In the genomic region with DNA sequence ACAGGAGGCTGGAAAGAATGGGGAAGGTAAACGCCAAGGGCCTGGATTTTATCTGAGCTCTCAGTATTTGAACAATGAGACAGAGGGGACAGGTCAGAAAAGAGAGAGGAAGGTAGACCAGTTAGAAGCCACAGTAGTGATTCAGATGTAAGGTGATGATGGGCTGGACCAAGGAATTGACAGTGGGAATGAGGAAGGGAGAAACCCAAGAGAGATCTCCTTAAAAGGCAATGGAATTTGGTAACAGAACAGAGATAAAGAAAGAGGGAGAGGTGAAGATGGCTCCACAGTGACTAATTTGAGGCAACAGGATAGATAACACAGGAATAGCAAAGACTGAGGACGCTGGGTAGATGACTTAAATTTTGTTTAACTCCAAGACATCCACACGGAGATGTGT, we compare ENCODE assay signal across 26 cellular contexts. TPM values are rescaled to one million over a fixed set of nuclear protein-coding genes. Genes with fewer than 3 reads are reported as not detected.
DNase-seq lines count a peak whose midpoint lies in the region; ATAC-seq, FAIRE-seq and TF ChIP-seq lines count a peak whose summit lies in the region.
"Had no signal": no experiment of that assay in that cellular context is flagged by ENCODE, and none has a peak within 500 bp of the region (broad histone marks: within the 10 kb centered on the region; RNA-seq: fewer than 3 reads in every experiment).

No MANE protein-coding gene starts in this region.

- peaks cover 13% of the 10 kb centered on the region for H3K27me3 Mint-ChIP-seq in GM23338 (ENCODE audit: insufficient read depth, low read depth, poor library complexity)

- no peaks in the 10 kb centered on the region for H3K36me3 ChIP-seq in GM23338 (ENCODE audit: insufficient read depth)
- H3K36me3 ChIP-seq in bronchial epithelial cell (ENCODE audit: control insufficient read depth, insufficient read depth, low read length): no peaks in the 10 kb centered on the region
- no peaks in the 10 kb centered on the region for H3K36me3 ChIP-seq in mesodermal cell (ENCODE audit: control insufficient read depth, insufficient read depth, low read length)
- H3K36me3 ChIP-seq: tibial nerve had no signal

- no peaks in the 10 kb centered on the region; the same call in 2 of the 3 replicates for H3K36me3 Mint-ChIP-seq in GM23338 (ENCODE audit: low read depth)
- H3K36me3 Mint-ChIP-seq: activated CD4-positive, alpha-beta memory T cell treated with anti-CD3 and anti-CD28 coated beads for 36 hours had no signal

- H2AFZ ChIP-seq in GM23338: no peak overlapping the region

- no peaks in the 10 kb centered on the region for H4K20me1 ChIP-seq in GM23338 (replicated peaks; ENCODE audit: insufficient read depth)

- H3K4me3 Mint-ChIP-seq in GM23338: no peak overlapping the region
- H3K4me3 Mint-ChIP-seq: activated CD4-positive, alpha-beta memory T cell treated with anti-CD3 and anti-CD28 coated beads for 36 hours; B cell; neural crest cell; stimulated activated naive CD8-positive, alpha-beta T cell treated with anti-CD3 and anti-CD28 coated beads, Interleukin-15, Interleukin-2, amounts not matched to agents 100 ng/mL and 50 ng/mL, for 24 hours had no signal

- no peaks in the 10 kb centered on the region for H3F3A ChIP-seq in GM23338 (replicated peaks; ENCODE audit: low read depth)

- H3K4me1 ChIP-seq in GM23338 (ENCODE audit: insufficient read depth): peaks cover 3% of the 10 kb centered on the region; the same call in 1 of the 2 replicates
- H3K4me1 ChIP-seq in mesodermal cell (ENCODE audit: control insufficient read depth, insufficient read depth, low read length, poor library complexity, severe bottlenecking): peaks cover 26% of the 10 kb centered on the region

- FAIRE-seq in bronchial epithelial cell (lab: Jason Lieb, UNC): no peak

- WGBS in mesodermal cell (ENCODE audit: insufficient coverage in 2 of 2), 2 experiments: 37 to 71% methylated on average over 1 to 2 of the region's 3 CpGs

- H3K9me3 ChIP-seq in mesodermal cell (ENCODE audit: control insufficient read depth, low read length): peaks cover 8% of the 10 kb centered on the region
- H3K9me3 ChIP-seq: psoas muscle, tibial nerve had no signal

- TF ChIP-seq CTCF in GM23338 (conservative IDR thresholded peaks at IDR 0.05; ENCODE audit: low read depth in 2 of 2): no peak
- TF ChIP-seq CTCF in bronchial epithelial cell (IDR thresholded peaks at IDR 0.05; ENCODE audit: insufficient read depth, low read length, severe bottlenecking): no peak

- DNase-seq in GM23338 (ENCODE audit: low spot score) (peak; percentile 37), M059J (ENCODE audit: low read depth) (peak; percentile 75), bronchial epithelial cell (ENCODE audit: low read depth) (peak; percentile 64), NCI-H69 (lab: John Stamatoyannopoulos, UW) (no peak), midbrain (lab: John Stamatoyannopoulos, UW) (no peak)
- DNase-seq: activated CD4-positive, alpha-beta memory T cell treated with anti-CD3 and anti-CD28 coated beads for 36 hours; activated gamma-delta T cell treated with Interleukin-2 at 50 U/mL for 16 hours; activated T-cell treated with anti-CD3 and anti-CD28 coated beads for 4 hours; amygdala; central memory CD4-positive, alpha-beta T cell; DND-41; HCEC 1CT; hypothalamus; NCI-H1694 treated with DMSO at 0.1 percent for 48 hours; NCI-H82; OCI-M1; psoas muscle; stimulated activated CD4-positive, alpha-beta T cell treated with anti-CD3 and anti-CD28 coated beads, Interleukin-2, amount 100 ng/mL, for 48 hours had no signal

- 0 out of 2 replicates have a peak, but pooled peaks cover 6% of the 10 kb centered on the region for H3K9me2 ChIP-seq in GM23338 (ENCODE audit: insufficient read depth)

- H3K27me3 ChIP-seq in GM23338 (ENCODE audit: insufficient read depth) (no peaks in the 10 kb centered on the region), bronchial epithelial cell (ENCODE audit: control insufficient read depth, insufficient read depth, low read length) (no peaks in the 10 kb centered on the region)
- H3K27me3 ChIP-seq: foreskin keratinocyte, tibial nerve had no signal

- H3K79me2 ChIP-seq in GM23338 (replicated peaks; ENCODE audit: insufficient read depth): no peaks in the 10 kb centered on the region

- peaks cover 16% of the 10 kb centered on the region for H3K4me1 Mint-ChIP-seq in GM23338
- H3K4me1 Mint-ChIP-seq: neural crest cell had no signal

- no peak overlapping the region for H3K4me2 ChIP-seq in GM23338
- H3K4me2 ChIP-seq: smooth muscle cell had no signal

- H3K9me3 Mint-ChIP-seq in GM23338: no peaks in the 10 kb centered on the region; the same call in 2 of the 3 replicates
- H3K9me3 Mint-ChIP-seq: activated CD4-positive, alpha-beta memory T cell treated with anti-CD3 and anti-CD28 coated beads for 36 hours; stimulated activated naive CD8-positive, alpha-beta T cell treated with anti-CD3 and anti-CD28 coated beads, Interleukin-15, Interleukin-2, amounts not matched to agents 100 ng/mL and 50 ng/mL, for 24 hours had no signal

- H3K4me3 ChIP-seq in GM23338 (no peak overlapping the region), bronchial epithelial cell (ENCODE audit: low read depth, low read length) (no peak overlapping the region), mesodermal cell (ENCODE audit: extremely low read depth, insufficient read depth, low read length, poor library complexity, severe bottlenecking) (no peak overlapping the region)
- H3K4me3 ChIP-seq: psoas muscle, smooth muscle cell, tibial nerve had no signal

- no peak overlapping the region for H3K27ac Mint-ChIP-seq in GM23338
- H3K27ac Mint-ChIP-seq: activated CD4-positive, alpha-beta memory T cell treated with anti-CD3 and anti-CD28 coated beads for 36 hours; B cell; stimulated activated naive CD8-positive, alpha-beta T cell treated with anti-CD3 and anti-CD28 coated beads, Interleukin-15, Interleukin-2, amounts not matched to agents 100 ng/mL and 50 ng/mL, for 24 hours had no signal

- ATAC-seq in GM23338 (peak; percentile 78), HG02973 (IDR thresholded peaks at IDR 0.05; ENCODE audit: unreplicated experiment) (no peak)
- ATAC-seq: foreskin keratinocyte, psoas muscle had no signal

- no peak overlapping the region for H3K27ac ChIP-seq in GM23338 (ENCODE audit: low read depth)
- peak overlapping the region; percentile 12 for H3K27ac ChIP-seq in mesodermal cell (ENCODE audit: low read depth, low read length, severe bottlenecking)
- H3K27ac ChIP-seq: foreskin keratinocyte, psoas muscle, tibial nerve had no signal

RNA-seq across cellular contexts. Expression of a gene that starts 11.4 kb away (rescaled TPM):
- total RNA-seq in GM23338 (2014; rRNA removed; shearing (Covaris generic)): 8.8 and 17.0 TPM in 2 replicates
- 1.8 and 1.9 TPM in 2 replicates for polyA plus RNA-seq in GM23338 (2016; fragmentation: Nextera tagmentation; extraction: Ambion mirVana)
- 59.7 and 139 TPM in 2 replicates for total RNA-seq in M059J (2014; rRNA removed; shearing (Covaris generic))
- total RNA-seq in bronchial epithelial cell: 2.0 and 7.1 TPM in 2 replicates
- polyA plus RNA-seq in mesodermal cell (2013, experiment 1 of 2): 122 TPM
- polyA plus RNA-seq in mesodermal cell (2013, experiment 2 of 2): 98.4 TPM

Comparison
In these comparisons a context has a peak if more than half of its experiments do, and no peak if none do; other contexts are left out.
1. DNase-seq: peak in GM23338 (single experiment), M059J (single experiment) and bronchial epithelial cell (single experiment); none in NCI-H69 (single experiment) and midbrain (single experiment).